ENCODE assay signal across 1 cellular context in the genomic region with DNA sequence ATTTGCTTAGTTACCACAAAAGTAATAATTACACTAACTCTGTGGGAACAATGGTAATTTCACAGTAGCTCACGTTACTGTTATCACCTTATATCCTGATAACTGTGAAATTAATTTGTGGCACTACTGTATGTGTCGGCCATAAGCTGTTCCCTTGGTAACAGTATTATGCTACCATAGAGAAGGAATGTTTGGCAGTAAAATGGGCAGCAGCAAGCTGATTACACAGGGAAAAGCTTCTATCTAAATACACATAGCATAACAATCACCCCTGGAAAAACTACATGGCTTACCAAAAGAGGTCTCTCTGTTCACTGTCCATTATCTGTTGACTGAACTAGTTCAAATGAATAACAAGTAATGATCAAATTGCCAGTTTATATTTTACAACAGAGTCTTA.
TF ChIP-seq lines count a peak whose summit lies in the region.

No MANE protein-coding gene starts in this region.

TF ChIP-seq in HepG2, 621 proteins besides CTCF, POLR2A, EP300 and RAD21 (continued from another document):
- TF ChIP-seq, protein P1, sequence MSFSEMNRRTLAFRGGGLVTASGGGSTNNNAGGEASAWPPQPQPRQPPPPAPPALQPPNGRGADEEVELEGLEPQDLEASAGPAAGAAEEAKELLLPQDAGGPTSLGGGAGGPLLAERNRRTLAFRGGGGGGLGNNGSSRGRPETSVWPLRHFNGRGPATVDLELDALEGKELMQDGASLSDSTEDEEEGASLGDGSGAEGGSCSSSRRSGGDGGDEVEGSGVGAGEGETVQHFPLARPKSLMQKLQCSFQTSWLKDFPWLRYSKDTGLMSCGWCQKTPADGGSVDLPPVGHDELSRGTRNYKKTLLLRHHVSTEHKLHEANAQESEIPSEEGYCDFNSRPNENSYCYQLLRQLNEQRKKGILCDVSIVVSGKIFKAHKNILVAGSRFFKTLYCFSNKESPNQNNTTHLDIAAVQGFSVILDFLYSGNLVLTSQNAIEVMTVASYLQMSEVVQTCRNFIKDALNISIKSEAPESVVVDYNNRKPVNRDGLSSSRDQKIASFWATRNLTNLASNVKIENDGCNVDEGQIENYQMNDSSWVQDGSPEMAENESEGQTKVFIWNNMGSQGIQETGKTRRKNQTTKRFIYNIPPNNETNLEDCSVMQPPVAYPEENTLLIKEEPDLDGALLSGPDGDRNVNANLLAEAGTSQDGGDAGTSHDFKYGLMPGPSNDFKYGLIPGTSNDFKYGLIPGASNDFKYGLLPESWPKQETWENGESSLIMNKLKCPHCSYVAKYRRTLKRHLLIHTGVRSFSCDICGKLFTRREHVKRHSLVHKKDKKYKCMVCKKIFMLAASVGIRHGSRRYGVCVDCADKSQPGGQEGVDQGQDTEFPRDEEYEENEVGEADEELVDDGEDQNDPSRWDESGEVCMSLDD (CRISPR knock-in tag; IDR thresholded peaks at IDR 0.05; ENCODE audit: borderline replicate concordance): no peak
- TF ChIP-seq, protein P2, sequence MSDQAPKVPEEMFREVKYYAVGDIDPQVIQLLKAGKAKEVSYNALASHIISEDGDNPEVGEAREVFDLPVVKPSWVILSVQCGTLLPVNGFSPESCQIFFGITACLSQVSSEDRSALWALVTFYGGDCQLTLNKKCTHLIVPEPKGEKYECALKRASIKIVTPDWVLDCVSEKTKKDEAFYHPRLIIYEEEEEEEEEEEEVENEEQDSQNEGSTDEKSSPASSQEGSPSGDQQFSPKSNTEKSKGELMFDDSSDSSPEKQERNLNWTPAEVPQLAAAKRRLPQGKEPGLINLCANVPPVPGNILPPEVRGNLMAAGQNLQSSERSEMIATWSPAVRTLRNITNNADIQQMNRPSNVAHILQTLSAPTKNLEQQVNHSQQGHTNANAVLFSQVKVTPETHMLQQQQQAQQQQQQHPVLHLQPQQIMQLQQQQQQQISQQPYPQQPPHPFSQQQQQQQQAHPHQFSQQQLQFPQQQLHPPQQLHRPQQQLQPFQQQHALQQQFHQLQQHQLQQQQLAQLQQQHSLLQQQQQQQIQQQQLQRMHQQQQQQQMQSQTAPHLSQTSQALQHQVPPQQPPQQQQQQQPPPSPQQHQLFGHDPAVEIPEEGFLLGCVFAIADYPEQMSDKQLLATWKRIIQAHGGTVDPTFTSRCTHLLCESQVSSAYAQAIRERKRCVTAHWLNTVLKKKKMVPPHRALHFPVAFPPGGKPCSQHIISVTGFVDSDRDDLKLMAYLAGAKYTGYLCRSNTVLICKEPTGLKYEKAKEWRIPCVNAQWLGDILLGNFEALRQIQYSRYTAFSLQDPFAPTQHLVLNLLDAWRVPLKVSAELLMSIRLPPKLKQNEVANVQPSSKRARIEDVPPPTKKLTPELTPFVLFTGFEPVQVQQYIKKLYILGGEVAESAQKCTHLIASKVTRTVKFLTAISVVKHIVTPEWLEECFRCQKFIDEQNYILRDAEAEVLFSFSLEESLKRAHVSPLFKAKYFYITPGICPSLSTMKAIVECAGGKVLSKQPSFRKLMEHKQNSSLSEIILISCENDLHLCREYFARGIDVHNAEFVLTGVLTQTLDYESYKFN (CRISPR knock-in tag; conservative IDR thresholded peaks at IDR 0.05): no peak
- TF ChIP-seq ZNF564 (CRISPR knock-in tag; IDR thresholded peaks at IDR 0.05): no peak
- no peak for TF ChIP-seq TRAFD1 (CRISPR knock-in tag; IDR thresholded peaks at IDR 0.05; ENCODE audit: borderline replicate concordance)
- TF ChIP-seq ZSCAN12 (CRISPR knock-in tag; IDR thresholded peaks at IDR 0.05): no peak
- TF ChIP-seq ZNF432 (CRISPR knock-in tag; IDR thresholded peaks at IDR 0.05; ENCODE audit: borderline replicate concordance): no peak
- TF ChIP-seq JUNB (CRISPR knock-in tag; IDR thresholded peaks at IDR 0.05; ENCODE audit: borderline replicate concordance): no peak
- TF ChIP-seq HNF4A (CRISPR knock-in tag; IDR thresholded peaks at IDR 0.05): no peak
